Comparison of ENCODE assay signal across 28 cellular contexts in genomic region chr3:100804631-100805030, GRCh38.
"Had no signal": no experiment of that assay in that cellular context is flagged by ENCODE, and none has a peak within 500 bp of the region (broad histone marks: within the 10 kb centered on the region; RNA-seq: fewer than 3 reads in every experiment).

No MANE protein-coding gene starts in this region.

- H3K9me3 ChIP-seq: colonic mucosa, esophagus squamous epithelium, gastrocnemius medialis, heart left ventricle, left lung, lower lobe of right lung, mucosa of descending colon had no signal

- H3K4me3 ChIP-seq: colonic mucosa, esophagus squamous epithelium, gastrocnemius medialis, heart left ventricle, hepatocyte, left lung, lower lobe of right lung, mucosa of descending colon had no signal

- H3K4me1 Mint-ChIP-seq: endodermal cell; immature natural killer cell; naive B cell; naive thymus-derived CD8-positive, alpha-beta T cell had no signal

- H3K4me3 Mint-ChIP-seq: dendritic cell treated with granulocyte-macrophage colony-stimulating factor and Interleukin-4, amounts not matched to agents 40 ng/mL and 50 ng/mL, for 4 days; effector memory CD8-positive, alpha-beta T cell; endodermal cell; immature natural killer cell; mesothelial cell of epicardium; naive B cell; naive thymus-derived CD8-positive, alpha-beta T cell had no signal

- H3K4me2 ChIP-seq: hepatocyte had no signal

- H3K27me3 ChIP-seq: colonic mucosa, esophagus squamous epithelium, gastrocnemius medialis, heart left ventricle, hepatocyte, left lung had no signal

- H3K36me3 ChIP-seq: colonic mucosa, esophagus squamous epithelium, gastrocnemius medialis, left lung, lower lobe of right lung had no signal

- DNase-seq: colonic mucosa; cortex of kidney; effector CD8-positive, alpha-beta T cell; effector memory CD8-positive, alpha-beta T cell; endodermal cell; erythroblast; esophagus squamous epithelium; foreskin fibroblast; foreskin melanocyte; gastrocnemius medialis; heart left ventricle; hypothalamus; immature natural killer cell; islet precursor cell; left cardiac atrium; left lung; left ventricle myocardium superior; lower lobe of right lung; mesenchymal stem cell; mucosa of descending colon; naive B cell; naive thymus-derived CD8-positive, alpha-beta T cell had no signal

- H3K4me1 ChIP-seq: colonic mucosa, esophagus squamous epithelium, gastrocnemius medialis, heart left ventricle, left lung, lower lobe of right lung had no signal

- H2AFZ ChIP-seq: hepatocyte had no signal

- FAIRE-seq: endometrium had no signal

- H3K36me3 Mint-ChIP-seq: immature natural killer cell; mesothelial cell of epicardium; naive B cell; naive thymus-derived CD8-positive, alpha-beta T cell had no signal

- H3K9me3 Mint-ChIP-seq: dendritic cell treated with granulocyte-macrophage colony-stimulating factor and Interleukin-4, amounts not matched to agents 40 ng/mL and 50 ng/mL, for 4 days; effector memory CD8-positive, alpha-beta T cell; endodermal cell; mesothelial cell of epicardium; naive B cell; naive thymus-derived CD8-positive, alpha-beta T cell had no signal

- ATAC-seq: effector memory CD8-positive, alpha-beta T cell; esophagus mucosa; gastrocnemius medialis; heart left ventricle; left cardiac atrium; left lung; left ventricle myocardium superior; lower lobe of right lung; mucosa of descending colon; naive thymus-derived CD8-positive, alpha-beta T cell had no signal

- H3K79me2 ChIP-seq: hepatocyte had no signal

- H3K27ac ChIP-seq: colonic mucosa, epithelial cell of prostate, esophagus squamous epithelium, gastrocnemius medialis, heart left ventricle, hepatocyte, left lung, lower lobe of right lung had no signal

- H3K27me3 Mint-ChIP-seq: dendritic cell treated with granulocyte-macrophage colony-stimulating factor and Interleukin-4, amounts not matched to agents 40 ng/mL and 50 ng/mL, for 4 days had no signal
